Comparison of ENCODE assay signal across 8 cellular contexts in the genomic region with DNA sequence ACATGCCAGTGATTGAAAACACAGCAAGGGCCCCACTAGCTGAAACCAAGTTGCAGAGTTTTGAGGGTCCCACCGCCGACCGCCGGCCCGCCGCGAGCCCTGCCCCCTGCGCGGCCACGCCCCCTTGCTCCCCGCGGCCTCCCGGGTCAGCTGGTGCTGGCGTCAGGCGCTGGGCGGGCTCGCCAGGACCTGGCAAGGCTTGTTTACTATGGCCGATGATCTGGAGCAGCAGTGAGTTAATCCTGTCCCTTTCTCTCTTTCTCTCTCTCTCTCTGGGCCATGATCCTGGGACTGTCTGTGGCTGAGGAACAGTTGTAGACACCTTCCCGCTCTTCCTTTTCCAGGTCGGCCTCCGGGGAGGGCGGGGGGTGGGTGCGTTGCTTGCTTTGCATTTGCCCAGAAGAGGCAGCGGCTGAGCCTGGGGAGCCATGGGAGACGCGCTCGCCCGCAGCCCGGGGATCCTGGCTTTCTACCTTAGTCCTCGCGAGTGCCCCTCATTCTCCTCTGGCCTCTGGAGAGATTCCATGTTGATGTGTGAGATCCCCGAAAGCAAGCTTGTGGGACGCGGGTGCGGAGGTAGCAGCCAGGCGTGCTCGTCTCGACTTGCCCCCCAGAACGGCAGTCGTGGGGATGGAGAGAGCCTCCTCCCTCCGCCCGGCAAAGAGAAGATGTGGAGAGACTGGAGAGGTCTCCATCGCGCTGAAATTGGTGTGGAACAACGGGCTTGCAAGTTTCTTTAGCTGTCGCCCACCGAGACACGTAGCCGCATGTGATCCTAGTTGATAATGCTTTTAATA. TPM values are rescaled to one million over a fixed set of nuclear protein-coding genes. Genes with fewer than 3 reads are reported as not detected.
DNase-seq lines count a peak whose midpoint lies in the region; ATAC-seq and TF ChIP-seq lines count a peak whose summit lies in the region.

A gene with protein sequence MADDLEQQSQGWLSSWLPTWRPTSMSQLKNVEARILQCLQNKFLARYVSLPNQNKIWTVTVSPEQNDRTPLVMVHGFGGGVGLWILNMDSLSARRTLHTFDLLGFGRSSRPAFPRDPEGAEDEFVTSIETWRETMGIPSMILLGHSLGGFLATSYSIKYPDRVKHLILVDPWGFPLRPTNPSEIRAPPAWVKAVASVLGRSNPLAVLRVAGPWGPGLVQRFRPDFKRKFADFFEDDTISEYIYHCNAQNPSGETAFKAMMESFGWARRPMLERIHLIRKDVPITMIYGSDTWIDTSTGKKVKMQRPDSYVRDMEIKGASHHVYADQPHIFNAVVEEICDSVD (plus strand): TSS at position 202 of the 797 bp plus-strand sequence. CDS start 7 bp downstream, at position 209.

- H3K4me3 Mint-ChIP-seq in T-helper 1 cell treated with Interleukin-12 subunit alpha and Interleukin-12 subunit beta and Interleukin-4 antibody, amounts not matched to agents 30 μg/mL and 1 μg/mL, for 36 hours = peak within 1 kb of the TSS; percentile 95

- no peak for TF ChIP-seq CTCF in body of pancreas (IDR thresholded peaks at IDR 0.05)

- WGBS in body of pancreas, 2 donors = 0 to 1% methylated on average over 28 to 49 of the region's 49 CpGs

- peak within 1 kb of the TSS; percentile 45 to 75 for H3K4me3 ChIP-seq in body of pancreas

- peak within 1 kb of the TSS; percentile 11 for H3K27ac ChIP-seq in KOPT-K1 (ENCODE audit: low read depth, low read length, poor library complexity, severe bottlenecking)
- H3K27ac ChIP-seq in body of pancreas = peak within 1 kb of the TSS; percentile 88 to 94 (median 91)

- H3K27ac Mint-ChIP-seq in T-helper 1 cell treated with Interleukin-12 subunit alpha and Interleukin-12 subunit beta and Interleukin-4 antibody, amounts not matched to agents 30 μg/mL and 1 μg/mL, for 36 hours = peak within 1 kb of the TSS; percentile 94

- intact Hi-C loops in body of pancreas (cut with DNase I) = no loop called here

- peaks cover 14% of the 10 kb centered on the region for H3K27me3 Mint-ChIP-seq in T-helper 1 cell treated with Interleukin-12 subunit alpha and Interleukin-12 subunit beta and Interleukin-4 antibody, amounts not matched to agents 30 μg/mL and 1 μg/mL, for 36 hours (ENCODE audit: low read depth)

- H3K36me3 Mint-ChIP-seq in T-helper 1 cell treated with Interleukin-12 subunit alpha and Interleukin-12 subunit beta and Interleukin-4 antibody, amounts not matched to agents 30 μg/mL and 1 μg/mL, for 36 hours (ENCODE audit: low read depth) = peaks cover 26% of the 10 kb centered on the region

- no peaks in the 10 kb centered on the region for H3K27me3 ChIP-seq in body of pancreas

- peak; percentile 74 for ATAC-seq in GM21619 (IDR thresholded peaks at IDR 0.05; ENCODE audit: unreplicated experiment)
- peak; percentile 94 for ATAC-seq in body of pancreas

- no peaks in the 10 kb centered on the region for H3K36me3 ChIP-seq in KOPT-K1 (ENCODE audit: insufficient read depth, low read length)
- H3K36me3 ChIP-seq in body of pancreas (replicated peaks in 1 of 2; ENCODE audit: insufficient read depth in 1 of 2, low read depth in 2 of 2) = peaks cover 0 to 1% of the 10 kb centered on the region in 2 donors

- H3K9me3 ChIP-seq in KOPT-K1 (ENCODE audit: insufficient read depth, low read length, poor library complexity, severe bottlenecking) (no peaks in the 10 kb centered on the region), body of pancreas (no peaks in the 10 kb centered on the region)

- DNase-seq in EL (peak; percentile 70), body of pancreas (peak; percentile 83 to 90 (median 86)), hypothalamus (lab: John Stamatoyannopoulos, UW) (peak in 50 of 51 donors; percentile 22 to 91 (median 73)), renal cortical epithelial cell (ENCODE audit: low read depth) (peak; percentile 54), MV-4-11 (lab: John Stamatoyannopoulos, UW) (no peak)

- H3K9me3 Mint-ChIP-seq in T-helper 1 cell treated with Interleukin-12 subunit alpha and Interleukin-12 subunit beta and Interleukin-4 antibody, amounts not matched to agents 30 μg/mL and 1 μg/mL, for 36 hours = no peaks in the 10 kb centered on the region

- peak; percentile 74 to 88 (median 86) for TF ChIP-seq POLR2A in body of pancreas (IDR thresholded peaks at IDR 0.05)

- peaks cover 41% of the 10 kb centered on the region for H3K4me1 Mint-ChIP-seq in T-helper 1 cell treated with Interleukin-12 subunit alpha and Interleukin-12 subunit beta and Interleukin-4 antibody, amounts not matched to agents 30 μg/mL and 1 μg/mL, for 36 hours (ENCODE audit: low read depth)

- peaks cover 21% of the 10 kb centered on the region for H3K4me1 ChIP-seq in body of pancreas

RNA-seq across cellular contexts. Expression of the gene that starts here (rescaled TPM):
- total RNA-seq in body of pancreas (10 to 100 TPM; 11.9 to 28.3 TPM), renal cortical epithelial cell (5.9 and 30.3 TPM in 2 replicates)
